ENCODE assay signal across 8 cellular contexts in genomic region chr3:129230311-129231019, GRCh38.
DNase-seq lines count a peak whose midpoint lies in the region; ATAC-seq and TF ChIP-seq lines count a peak whose summit lies in the region.

No MANE protein-coding gene starts in this region.

- TF ChIP-seq CTCF in fibroblast of mammary gland (conservative IDR thresholded peaks at IDR 0.05; ENCODE audit: control insufficient read depth, insufficient read depth, low read depth, low read length) = no peak

- no peak overlapping the region for H3K4me3 ChIP-seq in fibroblast of mammary gland (ENCODE audit: control insufficient read depth, low read depth, low read length)

- ATAC-seq in GM18858 (IDR thresholded peaks at IDR 0.05; ENCODE audit: unreplicated experiment) (no peak), HG03457 (IDR thresholded peaks at IDR 0.05; ENCODE audit: unreplicated experiment) (no peak)

- DNase-seq in DMS53 (lab: John Stamatoyannopoulos, UW) (peak; percentile 55), DMS53 treated with DMSO at 0.1 percent for 48 hours (lab: John Stamatoyannopoulos, UW; ENCODE audit: unreplicated experiment) (no peak), SW480 (ENCODE audit: low spot score) (peak; percentile 64), fibroblast of mammary gland (ENCODE audit: low read depth) (peak; percentile 96), NCI-H2196 treated with DMSO at 0.1 percent for 48 hours (lab: John Stamatoyannopoulos, UW; ENCODE audit: unreplicated experiment) (no peak)
- peak; percentile 41 for DNase-seq in stimulated activated CD4-positive, alpha-beta T cell treated with anti-CD3 and anti-CD28 coated beads, Interleukin-4, amount 100 ng/mL, for 24 hours

Comparison
In these comparisons a context has a peak if more than half of its experiments do, and no peak if none do; other contexts are left out.
1. DNase-seq: peak in DMS53 (single experiment), SW480 (single experiment), fibroblast of mammary gland (single experiment) and stimulated activated CD4-positive, alpha-beta T cell treated with anti-CD3 and anti-CD28 coated beads, Interleukin-4, amount 100 ng/mL, for 24 hours (single experiment); none in DMS53 treated with DMSO at 0.1 percent for 48 hours (single experiment) and NCI-H2196 treated with DMSO at 0.1 percent for 48 hours (single experiment).